ENCODE assay signal across 15 cellular contexts in genomic region chrY:7703578-7704190, GRCh38.
DNase-seq lines count a peak whose midpoint lies in the region; ATAC-seq and TF ChIP-seq lines count a peak whose summit lies in the region.
"Had no signal": no experiment of that assay in that cellular context is flagged by ENCODE, and none has a peak within 500 bp of the region (broad histone marks: within the 10 kb centered on the region; RNA-seq: fewer than 3 reads in every experiment).

No MANE protein-coding gene starts in this region.

- ATAC-seq in T-helper 17 cell (no peak), GM21526 (IDR thresholded peaks at IDR 0.05; ENCODE audit: low FRiP score, unreplicated experiment) (no peak)
- ATAC-seq: CD8-positive, alpha-beta T cell had no signal

- peak; percentile 71 for DNase-seq in NCI-H2171 (lab: John Stamatoyannopoulos, UW)
- peak; percentile 92 for DNase-seq in myocyte (ENCODE audit: low read depth)
- no peak for DNase-seq in T-helper 17 cell
- no peak for DNase-seq in T-helper 2 cell
- DNase-seq: Calu3; CD8-positive, alpha-beta T cell; DMS53; DND-41; EL; GM23248 had no signal

- no peak overlapping the region for H3K4me3 Mint-ChIP-seq in T-helper 17 cell
- H3K4me3 Mint-ChIP-seq: B cell; CD8-positive, alpha-beta T cell had no signal

- H3K27ac Mint-ChIP-seq in T-helper 17 cell: no peak overlapping the region
- H3K27ac Mint-ChIP-seq: B cell; CD8-positive, alpha-beta T cell had no signal

- H3K27me3 Mint-ChIP-seq in T-helper 17 cell: peaks cover 4% of the 10 kb centered on the region

- no peak for TF ChIP-seq CTCF in VCaP (conservative IDR thresholded peaks at IDR 0.05)

- peak overlapping the region; percentile 89 for H3K27ac ChIP-seq in VCaP
- H3K27ac ChIP-seq: BLaER1 treated with 17β-estradiol and CSF1 and Interleukin-3, amounts not matched to agents 10 nM and 100 nM; GM23248 had no signal

- no peaks in the 10 kb centered on the region for H3K9me3 ChIP-seq in T-helper 17 cell (ENCODE audit: control insufficient read depth, low read length, poor library complexity, severe bottlenecking)
- H3K9me3 ChIP-seq: BLaER1 treated with 17β-estradiol and CSF1 and Interleukin-3, amounts not matched to agents 10 nM and 100 nM; HAP-1 had no signal

- H3K4me1 Mint-ChIP-seq in T-helper 17 cell: no peaks in the 10 kb centered on the region
- H3K4me1 Mint-ChIP-seq: B cell had no signal

- no peaks in the 10 kb centered on the region for H3K36me3 Mint-ChIP-seq in T-helper 17 cell (ENCODE audit: low read depth)
- H3K36me3 Mint-ChIP-seq: CD8-positive, alpha-beta T cell had no signal

Comparison
In these comparisons a context has a peak if more than half of its experiments do, and no peak if none do; other contexts are left out.
1. DNase-seq: peak in NCI-H2171 (single experiment) and myocyte (single experiment); none in T-helper 17 cell (0 of 3) and T-helper 2 cell (0 of 5).